Comparison of ENCODE assay signal across 8 cellular contexts in genomic region chr3:168248383-168249047, GRCh38.
A peak's percentile ranks its signal among the peaks of the same experiment; 100 is the strongest.
DNase-seq lines count a peak whose midpoint lies in the region; ATAC-seq, FAIRE-seq and TF ChIP-seq lines count a peak whose summit lies in the region.

No MANE protein-coding gene starts in this region.

- no peak for TF ChIP-seq POLR2A in thyroid gland (IDR thresholded peaks at IDR 0.05)

- no peak for FAIRE-seq in bronchial epithelial cell (lab: Jason Lieb, UNC)

- WGBS in thyroid gland, 2 donors, result 1 to 2% methylated on average over 21 of the region's 21 CpGs

- H3K4me3 ChIP-seq in bronchial epithelial cell (ENCODE audit: low read depth, low read length) (peak overlapping the region; percentile 12), thyroid gland (replicated peaks in 1 of 3) (peak overlapping the region in 1 of 3 donors; percentile 45)

- H3K27ac ChIP-seq in thyroid gland, result no peak overlapping the region

- intact Hi-C loops in thyroid gland (cut with DNase I), result no loop called here

- H3K36me3 ChIP-seq in ES-I3 (ENCODE audit: insufficient read depth, low read length) (no peaks in the 10 kb centered on the region), bronchial epithelial cell (ENCODE audit: control insufficient read depth, insufficient read depth, low read length) (no peaks in the 10 kb centered on the region), thyroid gland (no peaks in the 10 kb centered on the region)

- H3K4me1 ChIP-seq in ES-I3 (ENCODE audit: insufficient read depth, low read length) (no peaks in the 10 kb centered on the region; the same call in 1 of the 2 replicates), thyroid gland (peaks cover 5 to 15% of the 10 kb centered on the region in 2 donors)

- peak overlapping the region; percentile 75 for H3K9ac ChIP-seq in ES-I3 (ENCODE audit: low read depth, low read length)

- DNase-seq in NCI-H1092 treated with DMSO at 0.1 percent for 48 hours (lab: John Stamatoyannopoulos, UW) (peak; percentile 47), bronchial epithelial cell (ENCODE audit: low read depth) (peak; percentile 12), left kidney (ENCODE audit: low read depth, low spot score) (peak; percentile 82), thyroid gland (peak; percentile 11 to 24)

- ATAC-seq in GM21515 (IDR thresholded peaks at IDR 0.05; ENCODE audit: unreplicated experiment) (no peak), GM18861 (IDR thresholded peaks at IDR 0.05; ENCODE audit: unreplicated experiment) (no peak), GM18519 (IDR thresholded peaks at IDR 0.05; ENCODE audit: low FRiP score, unreplicated experiment) (no peak)

- H3K27me3 ChIP-seq in bronchial epithelial cell (ENCODE audit: control insufficient read depth, insufficient read depth, low read length), result peaks cover 4% of the 10 kb centered on the region
- peaks cover 8% of the 10 kb centered on the region for H3K27me3 ChIP-seq in thyroid gland

- no peaks in the 10 kb centered on the region for H3K9me3 ChIP-seq in ES-I3 (ENCODE audit: control insufficient read depth, insufficient read depth, low read length)
- no peaks in the 10 kb centered on the region for H3K9me3 ChIP-seq in thyroid gland

- TF ChIP-seq CTCF in bronchial epithelial cell (IDR thresholded peaks at IDR 0.05; ENCODE audit: insufficient read depth, low read length, severe bottlenecking), result no peak
- no peak for TF ChIP-seq CTCF in thyroid gland (IDR thresholded peaks at IDR 0.05)

Comparison
In these comparisons a context has a peak if more than half of its experiments do, and no peak if none do; other contexts are left out.
1. DNase-seq: peak in every context shown above with its lines; median percentile 82 in left kidney; 47 in NCI-H1092 treated with DMSO at 0.1 percent for 48 hours; 18 in thyroid gland; 12 in bronchial epithelial cell.